ENCODE assay signal across 22 cellular contexts in genomic region chr3:187385296-187385695, GRCh38. TPM values are rescaled to one million over a fixed set of nuclear protein-coding genes. Genes with fewer than 3 reads are reported as not detected.
"Had no signal": no experiment of that assay in that cellular context is flagged by ENCODE, and none has a peak within 500 bp of the region (broad histone marks: within the 10 kb centered on the region; RNA-seq: fewer than 3 reads in every experiment).

No MANE protein-coding gene starts in this region.

- H3K9me3 ChIP-seq: gastrocnemius medialis, left lung, ovary, right lobe of liver, transverse colon, vagina had no signal

- H3K4me3 ChIP-seq: dorsolateral prefrontal cortex, gastrocnemius medialis, heart left ventricle, left lung, ovary, right lobe of liver, transverse colon, vagina had no signal

- DNase-seq: cortex of kidney; dorsolateral prefrontal cortex; effector CD4-positive, alpha-beta T cell; gastrocnemius medialis; heart left ventricle; hippocampal formation; immature natural killer cell; islet precursor cell; left lung; mammary epithelial cell; natural killer cell; occipital lobe; ovary; right lobe of liver; small intestine; stimulated activated CD4-positive, alpha-beta T cell treated with anti-CD3 and anti-CD28 coated beads, Interleukin-15, amount 100 ng/mL, for 24 hours; stimulated activated CD4-positive, alpha-beta T cell treated with anti-CD3 and anti-CD28 coated beads, Interleukin-2, amount 100 ng/mL, for 48 hours; stimulated activated naive B cell treated with anti-CD40 and anti-IgM and Interleukin-4, amounts not matched to agents 10 μg/mL and 1 μg/mL and 100 μg/mL, for 72 hours; transverse colon had no signal

- H3K27me3 ChIP-seq: dorsolateral prefrontal cortex, gastrocnemius medialis, heart left ventricle, left lung, ovary, right lobe of liver, transverse colon, vagina had no signal

- H3K27ac Mint-ChIP-seq: immature natural killer cell; natural killer cell; stimulated activated naive B cell treated with anti-CD40 and anti-IgM and Interleukin-4, amounts not matched to agents 10 μg/mL and 1 μg/mL and 100 μg/mL, for 72 hours; stimulated activated naive CD8-positive, alpha-beta T cell treated with anti-CD3 and anti-CD28 coated beads, Interleukin-15, Interleukin-2, amounts not matched to agents 100 ng/mL and 50 ng/mL, for 24 hours had no signal

- H3K4me3 Mint-ChIP-seq: immature natural killer cell; natural killer cell; stimulated activated naive B cell treated with anti-CD40 and anti-IgM and Interleukin-4, amounts not matched to agents 10 μg/mL and 1 μg/mL and 100 μg/mL, for 72 hours; stimulated activated naive CD8-positive, alpha-beta T cell treated with anti-CD3 and anti-CD28 coated beads, Interleukin-15, Interleukin-2, amounts not matched to agents 100 ng/mL and 50 ng/mL, for 24 hours had no signal

- H3K36me3 ChIP-seq: gastrocnemius medialis, heart left ventricle, left lung, ovary, right lobe of liver, transverse colon, vagina had no signal

- H3K4me1 ChIP-seq: gastrocnemius medialis, left lung, right lobe of liver, transverse colon, vagina had no signal

- ATAC-seq: gastrocnemius medialis; heart left ventricle; left lung; natural killer cell; right lobe of liver; stimulated activated naive B cell treated with anti-CD40 and anti-IgM and Interleukin-4, amounts not matched to agents 10 μg/mL and 1 μg/mL and 100 μg/mL, for 72 hours had no signal

- FAIRE-seq: small intestine had no signal

- H3K4me1 Mint-ChIP-seq: immature natural killer cell; stimulated activated naive B cell treated with anti-CD40 and anti-IgM and Interleukin-4, amounts not matched to agents 10 μg/mL and 1 μg/mL and 100 μg/mL, for 72 hours had no signal

- H3K27ac ChIP-seq: dorsolateral prefrontal cortex, gastrocnemius medialis, heart left ventricle, left lung, ovary, right lobe of liver, transverse colon, vagina had no signal

RNA-seq across cellular contexts. Expression of gene RTP4, which starts 17.1 kb away (rescaled TPM):
- total RNA-seq: occipital lobe had no signal
- polyA plus RNA-seq: mammary epithelial cell, neural cell had no signal
